In the genomic region with DNA sequence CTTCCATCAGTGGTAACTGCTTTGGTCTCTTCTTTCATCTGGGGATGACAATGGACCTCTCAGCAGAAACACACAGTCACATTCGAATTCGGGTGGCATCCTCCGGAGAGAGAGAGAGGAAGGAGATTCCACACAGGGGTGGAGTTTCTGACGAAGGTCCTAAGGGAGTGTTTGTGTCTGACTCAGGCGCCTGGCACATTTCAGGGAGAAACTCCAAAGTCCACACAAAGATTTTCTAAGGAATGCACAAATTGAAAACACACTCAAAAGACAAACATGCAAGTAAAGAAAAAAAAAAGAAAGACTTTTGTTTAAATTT, we compare ENCODE assay signal across 10 cellular contexts. TPM values are rescaled to one million over a fixed set of nuclear protein-coding genes. Genes with fewer than 3 reads are reported as not detected.
DNase-seq lines count a peak whose midpoint lies in the region; ATAC-seq, FAIRE-seq and TF ChIP-seq lines count a peak whose summit lies in the region.
"Had no signal": no experiment of that assay in that cellular context is flagged by ENCODE, and none has a peak within 500 bp of the region (broad histone marks: within the 10 kb centered on the region; RNA-seq: fewer than 3 reads in every experiment).

No MANE protein-coding gene starts in this region.

- H3K27ac Mint-ChIP-seq in astrocyte (ENCODE audit: unreplicated experiment), result peak overlapping the region; percentile 38

- H3K4me1 Mint-ChIP-seq in astrocyte (ENCODE audit: low read depth, unreplicated experiment), result peaks cover 30% of the 10 kb centered on the region

- H3K27ac ChIP-seq in astrocyte (ENCODE audit: low read depth, low read length) (peak overlapping the region; percentile 77), transverse colon (peak overlapping the region; percentile 32 to 64 (median 59))
- H3K27ac ChIP-seq: parathyroid adenoma had no signal

- peak overlapping the region; percentile 58 for H2AFZ ChIP-seq in astrocyte (ENCODE audit: low read depth, low read length)
- H2AFZ ChIP-seq: parathyroid adenoma had no signal

- no peak for DNase-seq in H54 (ENCODE audit: insufficient read length, low spot score)
- peak; percentile 84 for DNase-seq in astrocyte (ENCODE audit: low read depth)
- peak; percentile 83 for DNase-seq in hepatic stellate cell (ENCODE audit: low spot score)
- peak; percentile 69 for DNase-seq in transverse colon
- DNase-seq in activated gamma-delta T cell treated with Interleukin-2 at 50 U/mL for 16 hours, result no peak
- no peak for DNase-seq in SHP77 (lab: John Stamatoyannopoulos, UW)
- DNase-seq: NCI-H69 had no signal

- in situ Hi-C loops in transverse colon (cut with MboI; ENCODE audit: low pct_ligation_motif_present in 1 of 4, low pct_unique_long_range_greater_than_20kb in 1 of 4, low sequenced_read_pairs in 3 of 4), result loop anchor here in 1 of 4 donors (10.0 kb wide), 1 partner anchor 309 kb away; no protein-coding TSS in a partner anchor

- H3K27me3 ChIP-seq in astrocyte (ENCODE audit: insufficient read depth, low read length) (no peaks in the 10 kb centered on the region), transverse colon (no peaks in the 10 kb centered on the region)

- no peaks in the 10 kb centered on the region for H3K27me3 Mint-ChIP-seq in astrocyte (ENCODE audit: low read depth, unreplicated experiment)

- H3K36me3 ChIP-seq in astrocyte (ENCODE audit: insufficient read depth, low read length) (peaks cover 33% of the 10 kb centered on the region), transverse colon (no peaks in the 10 kb centered on the region)

- H3K9me3 Mint-ChIP-seq in astrocyte (ENCODE audit: unreplicated experiment), result peaks cover 2% of the 10 kb centered on the region

- TF ChIP-seq CTCF in astrocyte (IDR thresholded peaks at IDR 0.05; ENCODE audit: insufficient read depth, low read depth, low read length) (no peak), transverse colon (IDR thresholded peaks at IDR 0.05) (no peak)

- no peak for ATAC-seq in HG03521 (IDR thresholded peaks at IDR 0.05; ENCODE audit: unreplicated experiment)
- ATAC-seq in HG03135 (IDR thresholded peaks at IDR 0.05; ENCODE audit: unreplicated experiment), result no peak

- peaks cover 12% of the 10 kb centered on the region for H3K36me3 Mint-ChIP-seq in astrocyte (ENCODE audit: low read depth, unreplicated experiment)

- 18 to 37% methylated on average over 3 to 5 of the region's 5 CpGs for WGBS in transverse colon (ENCODE audit: low coverage in 1 of 2), 2 donors

- H3K9me3 ChIP-seq in astrocyte (ENCODE audit: insufficient read depth, low read depth, low read length) (no peaks in the 10 kb centered on the region), transverse colon (no peaks in the 10 kb centered on the region)

- H3K4me2 ChIP-seq in astrocyte (ENCODE audit: low read length), result peak overlapping the region; percentile 76

- intact Hi-C loops in transverse colon (cut with DNase I; ENCODE audit: low total_unique reads), result loop anchor here (10.0 kb wide), 1 partner anchor 309 kb away; no protein-coding TSS in a partner anchor

- H4K20me1 ChIP-seq in astrocyte (ENCODE audit: insufficient read depth, low read length), result peaks cover 20% of the 10 kb centered on the region

- H3K9ac ChIP-seq in astrocyte (ENCODE audit: low read length), result peak overlapping the region; percentile 58
- H3K9ac ChIP-seq: parathyroid adenoma had no signal

- TF ChIP-seq POLR2A in H54 (IDR thresholded peaks at IDR 0.05; ENCODE audit: low read depth, low read length), result no peak
- TF ChIP-seq POLR2A in transverse colon (IDR thresholded peaks at IDR 0.05), result no peak

- FAIRE-seq in H54 (lab: Jason Lieb, UNC), result peak; percentile 73
- peak; percentile 69 for FAIRE-seq in astrocyte (lab: Jason Lieb, UNC)

- peak overlapping the region; percentile 69 for H3K4me3 Mint-ChIP-seq in astrocyte (ENCODE audit: unreplicated experiment)

- H3K79me2 ChIP-seq in astrocyte (ENCODE audit: insufficient read depth, low read length), result peaks cover 18% of the 10 kb centered on the region
- H3K79me2 ChIP-seq: parathyroid adenoma had no signal

- H3K4me3 ChIP-seq in astrocyte (ENCODE audit: insufficient read depth, low read depth, low read length) (peak overlapping the region; percentile 12), transverse colon (no peak overlapping the region)

- H3K4me1 ChIP-seq in astrocyte (ENCODE audit: insufficient read depth, low read length) (peaks cover 31% of the 10 kb centered on the region), transverse colon (peaks cover 0 to 44% (median 12%) of the 10 kb centered on the region in 4 donors)
- H3K4me1 ChIP-seq: parathyroid adenoma had no signal

- no peak for TF ChIP-seq EP300 in transverse colon (IDR thresholded peaks at IDR 0.05; ENCODE audit: low read depth)

RNA-seq across cellular contexts. Expression of a gene that starts 6.1 kb away (rescaled TPM):
- total RNA-seq in astrocyte (54.8 and 64.4 TPM in 2 replicates), transverse colon (10 to 100 TPM in 2 of 4 donors, 1 to 10 TPM in 2; 3.6 to 23.2 (median 14.2) TPM)

Comparison
In these comparisons a context has a peak if more than half of its experiments do, and no peak if none do; other contexts are left out.
1. DNase-seq: peak in astrocyte (single experiment), hepatic stellate cell (single experiment) and transverse colon (single experiment); none in H54 (single experiment), activated gamma-delta T cell treated with Interleukin-2 at 50 U/mL for 16 hours (single experiment) and SHP77 (0 of 2).